In the genomic region with DNA sequence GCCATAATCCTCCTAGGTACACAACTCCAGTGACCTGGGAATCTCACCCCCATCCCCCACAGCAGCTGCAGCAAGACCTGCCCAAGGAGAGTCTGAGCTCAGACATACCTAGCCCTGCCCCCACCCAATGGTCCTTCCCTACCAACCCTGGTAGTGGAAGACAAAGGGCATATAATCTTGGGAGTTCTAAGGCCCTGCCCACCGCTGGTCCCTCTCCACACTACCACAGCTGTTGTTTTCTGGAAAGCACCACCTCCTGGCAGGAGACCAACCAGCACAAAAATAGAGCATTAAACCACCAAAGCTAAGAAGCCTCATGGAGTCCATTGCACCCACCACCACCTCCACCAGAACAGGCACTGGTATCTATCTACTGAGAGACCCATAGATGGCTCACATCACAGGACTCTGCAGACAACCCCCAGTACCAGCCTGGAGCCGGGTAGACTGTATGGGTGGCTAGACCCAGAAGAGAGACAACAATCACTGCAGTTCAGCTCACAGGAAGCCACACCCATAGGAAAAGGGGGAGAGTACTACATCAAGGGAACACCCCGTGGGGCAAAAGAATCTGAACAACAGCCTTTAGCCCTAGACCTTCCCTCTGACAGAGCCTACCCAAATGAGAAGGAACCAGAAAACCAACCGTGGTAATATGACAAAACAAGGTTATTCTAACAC, we compare ENCODE assay signal across 10 cellular contexts. TPM values are rescaled to one million over a fixed set of nuclear protein-coding genes. Genes with fewer than 3 reads are reported as not detected.
DNase-seq lines count a peak whose midpoint lies in the region; ATAC-seq and TF ChIP-seq lines count a peak whose summit lies in the region.
"Not testable (repeated sequence)": the region's sequence is repeated elsewhere in the genome, so short reads cannot be mapped to it uniquely, and the experiment has no call there.
"Had no signal": no experiment of that assay in that cellular context is flagged by ENCODE, and none has a peak within 500 bp of the region (broad histone marks: within the 10 kb centered on the region; RNA-seq: fewer than 3 reads in every experiment).

No MANE protein-coding gene starts in this region.

- TF ChIP-seq EP300 in transverse colon (IDR thresholded peaks at IDR 0.05; ENCODE audit: low read depth) = not testable (repeated sequence)

- not testable (repeated sequence) for H3K27me3 Mint-ChIP-seq in CD4-positive, CD25-positive, alpha-beta regulatory T cell; T-helper 17 cell; naive thymus-derived CD4-positive, alpha-beta T cell

- WGBS in transverse colon (ENCODE audit: low coverage in 1 of 2), 2 donors = 70% methylated on average over 4 of the region's 4 CpGs; no CpG with 5 or more reads in 1 of the 2 donors

- intact Hi-C loops in naive thymus-derived CD4-positive, alpha-beta T cell (cut with micrococcal nuclease) = loop anchor here in 1 of 2 donors (1.0 to 2.0 kb wide), 2 partner anchors 16 kb away; no protein-coding TSS in a partner anchor
- intact Hi-C loops in transverse colon (cut with DNase I; ENCODE audit: low total_unique reads) = not testable (repeated sequence)

- peak overlapping the region in 3 of 4 donors; percentile 40 to 74 (median 62) for H3K4me3 Mint-ChIP-seq in CD4-positive, CD25-positive, alpha-beta regulatory T cell
- H3K4me3 Mint-ChIP-seq in T-helper 17 cell = peak overlapping the region; percentile 59
- H3K4me3 Mint-ChIP-seq in naive thymus-derived CD4-positive, alpha-beta T cell = peak overlapping the region in 9 of 10 donors; percentile 3 to 71 (median 64)

- POLR2A ChIA-PET in naive thymus-derived CD4-positive, alpha-beta T cell (lab: Charles Lee) = interaction anchor here (0.7 to 6.4 kb wide), 6 partner anchors 10 to 801 kb away, joined by 3 to 48 read pairs (median 4); a partner anchor contains a TSS

- H3K27me3 ChIP-seq in CD4-positive, CD25-positive, alpha-beta regulatory T cell (ENCODE audit: control insufficient read depth, insufficient read depth, low read length); naive thymus-derived CD4-positive, alpha-beta T cell (ENCODE audit: control insufficient read depth in 2 of 2, insufficient read depth in 2 of 2, low read length in 2 of 2); transverse colon: not testable (repeated sequence)

- peak in 2 of 3 donors; percentile 42 to 61 for DNase-seq in CD4-positive, CD25-positive, alpha-beta regulatory T cell
- DNase-seq in DMS53 (lab: John Stamatoyannopoulos, UW) = peak; percentile 63
- not testable (repeated sequence) for DNase-seq in T-helper 17 cell
- peak; percentile 34 for DNase-seq in activated CD4-positive, alpha-beta T cell treated with anti-CD3 and anti-CD28 coated beads, Interleukin-2, amount 50 U/mL, for 1 hour
- peak; percentile 9 for DNase-seq in activated gamma-delta T cell treated with Interleukin-2 at 50 U/mL for 16 hours
- peak; percentile 46 for DNase-seq in coronary artery (ENCODE audit: low spot score)
- peak in 7 of 9 donors; percentile 24 to 65 (median 55) for DNase-seq in naive thymus-derived CD4-positive, alpha-beta T cell
- DNase-seq in transverse colon = peak; percentile 18

- not testable (repeated sequence) for H3K9me3 ChIP-seq in CD4-positive, CD25-positive, alpha-beta regulatory T cell (ENCODE audit: control insufficient read depth in 2 of 2, low read length in 2 of 2); T-helper 17 cell (ENCODE audit: control insufficient read depth, low read length, poor library complexity, severe bottlenecking); naive thymus-derived CD4-positive, alpha-beta T cell (ENCODE audit: control insufficient read depth in 2 of 3, low read length in 3 of 3); transverse colon

- not testable (repeated sequence) for H3K36me3 Mint-ChIP-seq in CD4-positive, CD25-positive, alpha-beta regulatory T cell; T-helper 17 cell (ENCODE audit: low read depth)
- H3K36me3 Mint-ChIP-seq in naive thymus-derived CD4-positive, alpha-beta T cell = peaks cover 0 to 17% (median 9%) of the 10 kb centered on the region in 5 donors

- H3K4me1 ChIP-seq in CD4-positive, CD25-positive, alpha-beta regulatory T cell (ENCODE audit: control insufficient read depth, insufficient read depth, low read length, poor library complexity, severe bottlenecking); transverse colon: not testable (repeated sequence)
- peaks cover 0 to 10% of the 10 kb centered on the region in 2 donors for H3K4me1 ChIP-seq in naive thymus-derived CD4-positive, alpha-beta T cell (ENCODE audit: control insufficient read depth in 2 of 2, insufficient read depth in 2 of 2, low read length in 2 of 2)

- not testable (repeated sequence) for TF ChIP-seq POLR2A in transverse colon (IDR thresholded peaks at IDR 0.05)

- H3K9me3 Mint-ChIP-seq in CD4-positive, CD25-positive, alpha-beta regulatory T cell; naive thymus-derived CD4-positive, alpha-beta T cell: not testable (repeated sequence)

- H3K4me1 Mint-ChIP-seq in CD4-positive, CD25-positive, alpha-beta regulatory T cell = peaks cover 9 to 40% (median 17%) of the 10 kb centered on the region in 4 donors
- peaks cover 18% of the 10 kb centered on the region for H3K4me1 Mint-ChIP-seq in T-helper 17 cell
- peaks cover 7 to 46% (median 43%) of the 10 kb centered on the region in 7 donors for H3K4me1 Mint-ChIP-seq in naive thymus-derived CD4-positive, alpha-beta T cell

- H3K27ac ChIP-seq in CD4-positive, CD25-positive, alpha-beta regulatory T cell (ENCODE audit: insufficient read depth, low read length, poor library complexity, severe bottlenecking); coronary artery; naive thymus-derived CD4-positive, alpha-beta T cell (ENCODE audit: low read depth, low read length); transverse colon: not testable (repeated sequence)

- in situ Hi-C loops in transverse colon (cut with MboI; ENCODE audit: low pct_ligation_motif_present in 1 of 4, low pct_unique_long_range_greater_than_20kb in 1 of 4, low sequenced_read_pairs in 3 of 4) = not testable (repeated sequence)

- not testable (repeated sequence) for H3K36me3 ChIP-seq in CD4-positive, CD25-positive, alpha-beta regulatory T cell (ENCODE audit: control insufficient read depth, insufficient read depth, low read length); naive thymus-derived CD4-positive, alpha-beta T cell (ENCODE audit: control insufficient read depth in 2 of 3, insufficient read depth in 3 of 3, low read length in 3 of 3); transverse colon

- peak in 1 of 2 donors; percentile 31 for ATAC-seq in CD4-positive, CD25-positive, alpha-beta regulatory T cell (ENCODE audit: low read depth in 2 of 2)
- peak; percentile 40 for ATAC-seq in T-helper 17 cell
- not testable (repeated sequence) for ATAC-seq in naive thymus-derived CD4-positive, alpha-beta T cell

- H3K4me3 ChIP-seq in CD4-positive, CD25-positive, alpha-beta regulatory T cell (ENCODE audit: low read depth, low read length); coronary artery; naive thymus-derived CD4-positive, alpha-beta T cell (ENCODE audit: low read length); transverse colon: not testable (repeated sequence)

- not testable (repeated sequence) for TF ChIP-seq CTCF in coronary artery (IDR thresholded peaks at IDR 0.05); transverse colon (IDR thresholded peaks at IDR 0.05)

- CTCF ChIA-PET in naive thymus-derived CD4-positive, alpha-beta T cell (lab: Charles Lee) = interaction anchor here (0.8 to 1.0 kb wide), 2 partner anchors 12 to 18 kb away, joined by 3 read pairs; a partner anchor contains a TSS

- peak overlapping the region; percentile 81 to 94 (median 87) for H3K27ac Mint-ChIP-seq in CD4-positive, CD25-positive, alpha-beta regulatory T cell
- H3K27ac Mint-ChIP-seq in T-helper 17 cell = peak overlapping the region; percentile 69
- peak overlapping the region in 8 of 9 donors; percentile 29 to 94 (median 84) for H3K27ac Mint-ChIP-seq in naive thymus-derived CD4-positive, alpha-beta T cell

RNA-seq across cellular contexts. Expression of a gene that starts 18.2 kb away (rescaled TPM):
- 5.3 TPM for total RNA-seq in CD4-positive, CD25-positive, alpha-beta regulatory T cell
- 1 to 10 TPM; 1.2 to 1.9 (median 1.5) TPM for polyA plus RNA-seq in CD4-positive, CD25-positive, alpha-beta regulatory T cell
- total RNA-seq in T-helper 17 cell (10 to 100 TPM; 14.2 to 17.0 TPM), transverse colon (10 to 100 TPM in 3 of 4 donors, 1 to 10 TPM in 1; 2.8 to 27.3 (median 17.3) TPM)
- 10 to 100 TPM in 4 of 5 experiments, under 1 TPM in 1; 0.07 to 17.8 (median 11.5) TPM for total RNA-seq in naive thymus-derived CD4-positive, alpha-beta T cell
- 1 to 10 TPM in 1 of 2 donors, under 1 TPM in 1; 0.89 to 3.8 TPM for polyA plus RNA-seq in naive thymus-derived CD4-positive, alpha-beta T cell
- polyA plus RNA-seq: BJ, GM23248 had no signal
